27 cellular contexts compared by ENCODE assay signal in the genomic region with DNA sequence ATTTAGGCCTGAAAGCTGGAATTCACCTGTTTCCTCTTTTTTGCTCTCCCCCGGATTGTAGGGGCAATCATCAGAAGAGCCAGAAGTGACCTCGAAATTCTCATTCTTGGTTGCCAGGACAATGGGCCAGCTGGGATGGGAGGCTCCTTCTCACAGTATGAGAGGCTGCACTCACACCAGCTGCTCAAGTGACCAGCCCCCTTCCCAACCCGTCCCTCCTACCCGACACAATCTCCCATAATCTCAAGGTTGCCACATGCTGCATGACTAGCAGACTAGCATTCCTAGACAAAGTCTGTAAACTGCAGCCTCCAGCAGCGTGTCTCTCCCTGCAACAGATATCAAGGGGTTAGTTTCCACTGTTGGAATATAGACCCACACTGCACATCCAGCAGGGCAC.
A peak's percentile ranks its signal among the peaks of the same experiment; 100 is the strongest.
DNase-seq lines count a peak whose midpoint lies in the region; ATAC-seq, FAIRE-seq and TF ChIP-seq lines count a peak whose summit lies in the region.
"Had no signal": no experiment of that assay in that cellular context is flagged by ENCODE, and none has a peak within 500 bp of the region (broad histone marks: within the 10 kb centered on the region; RNA-seq: fewer than 3 reads in every experiment).

No MANE protein-coding gene starts in this region.

- in situ Hi-C loops in HepG2 (cut with HindIII; ENCODE audit: extremely low pct_ligation_motif_present, low pct_unique_long_range_greater_than_20kb), result no loop called here

- no peak for TF ChIP-seq POLR2A in HepG2 (IDR thresholded peaks at IDR 0.05; ENCODE audit: insufficient read depth in 1 of 2, low read depth in 2 of 2, low read length in 2 of 2)

- H3F3A ChIP-seq in MM.1S (ENCODE audit: insufficient read depth, low read length), result no peaks in the 10 kb centered on the region

- DNase-seq in MM.1S (no peak), WTC11 (ENCODE audit: low spot score) (no peak), HepG2 (ENCODE audit: low spot score) (no peak), posterior vena cava (ENCODE audit: low spot score) (peak; percentile 58), NCI-H2029 (lab: John Stamatoyannopoulos, UW) (no peak)
- DNase-seq in activated CD4-positive, alpha-beta T cell treated with anti-CD3 and anti-CD28 coated beads for 1 hour, result no peak
- no peak for DNase-seq in activated naive CD4-positive, alpha-beta T cell (lab: John Stamatoyannopoulos, UW)
- DNase-seq: CD8-positive, alpha-beta T cell; DMS 273 treated with DMSO at 0.1 percent for 48 hours; DMS79; EL; GDM1; KG1; MG63; NCI-H1048; NCI-H1417; NCI-H1694; NCI-H2081; NCI-H2227 treated with DMSO at 0.1 percent for 48 hours; NCI-H69; SIG-M5; SK-N-SH had no signal

- H2AFZ ChIP-seq in MM.1S (ENCODE audit: low read length) (peak overlapping the region; percentile 56), HepG2 (ENCODE audit: low read length) (no peak overlapping the region)

- no peak for TF ChIP-seq RAD21 in HepG2 (CRISPR knock-in tag; IDR thresholded peaks at IDR 0.05)

- H3K27ac ChIP-seq in MM.1S (ENCODE audit: low read length), result peak overlapping the region; percentile 19; the same call in 1 of the 2 replicates
- no peak overlapping the region for H3K27ac ChIP-seq in HepG2 (ENCODE audit: extremely low read length, insufficient read depth, low read length)
- H3K27ac ChIP-seq: C4-2B had no signal

- no peaks in the 10 kb centered on the region; the same call in 1 of the 2 replicates for H3K36me3 Mint-ChIP-seq in WTC11
- H3K36me3 Mint-ChIP-seq: CD8-positive, alpha-beta T cell had no signal

- peaks cover 31% of the 10 kb centered on the region for H3K4me1 Mint-ChIP-seq in WTC11
- H3K4me1 Mint-ChIP-seq: B cell had no signal

- 44% methylated on average over 5 of the region's 5 CpGs for WGBS in HepG2 (ENCODE audit: low lambda C conversion rate)

- H3K27me3 ChIP-seq in MM.1S (replicated peaks; ENCODE audit: insufficient read depth, low read length), result no peaks in the 10 kb centered on the region
- peaks cover 0 to 4% of the 10 kb centered on the region in 2 experiments; a peak in 1 of 5 replicates for H3K27me3 ChIP-seq in HepG2 (ENCODE audit: control insufficient read depth in 1 of 2, insufficient read depth in 2 of 2, low read length in 2 of 2)
- H3K27me3 ChIP-seq: MG63 had no signal

- no peaks in the 10 kb centered on the region for H3K36me3 ChIP-seq in MM.1S (replicated peaks; ENCODE audit: insufficient read depth, low read length)
- H3K36me3 ChIP-seq in HepG2 (replicated peaks in 1 of 2; ENCODE audit: control insufficient read depth in 1 of 2, insufficient read depth in 2 of 2, low read length in 2 of 2), result no peaks in the 10 kb centered on the region
- H3K36me3 ChIP-seq: MG63 had no signal

- H4K20me1 ChIP-seq in MM.1S (ENCODE audit: insufficient read depth, low read length) (no peaks in the 10 kb centered on the region), HepG2 (ENCODE audit: insufficient read depth, low read length) (no peaks in the 10 kb centered on the region)

- peaks cover 15% of the 10 kb centered on the region for H3K9me3 Mint-ChIP-seq in WTC11
- H3K9me3 Mint-ChIP-seq: CD8-positive, alpha-beta T cell had no signal

- no peak overlapping the region for H3K4me3 ChIP-seq in MM.1S (ENCODE audit: low read length)
- H3K4me3 ChIP-seq in HepG2 (replicated peaks in 1 of 3; ENCODE audit: insufficient read depth in 1 of 3, low read depth in 2 of 3, low read length in 3 of 3), result no peak overlapping the region
- H3K4me3 ChIP-seq: MG63 had no signal

- no peak for FAIRE-seq in HepG2 (lab: Jason Lieb, UNC)
- FAIRE-seq: GM12891, H54, RCC 7860 had no signal

- H3K4me3 Mint-ChIP-seq in WTC11, result no peak overlapping the region
- H3K4me3 Mint-ChIP-seq: B cell; CD8-positive, alpha-beta T cell had no signal

- no peaks in the 10 kb centered on the region for H3K9me2 ChIP-seq in MM.1S (replicated peaks; ENCODE audit: insufficient read depth, low read length)
- H3K9me2 ChIP-seq: SK-N-SH had no signal

- intact Hi-C loops in HepG2 (cut with micrococcal nuclease; ENCODE audit: unreplicated experiment) (no loop called here), posterior vena cava (cut with DNase I) (no loop called here)

- H3K27ac Mint-ChIP-seq in WTC11, result no peak overlapping the region; the same call in 1 of the 2 replicates
- H3K27ac Mint-ChIP-seq: B cell; CD8-positive, alpha-beta T cell had no signal

- POLR2A ChIA-PET in WTC11 (lab: Charles Lee), result no interaction called here
- POLR2A ChIA-PET in HepG2 (lab: Yijun Ruan, JAX), result no interaction called here

- H3K9ac ChIP-seq in MM.1S (ENCODE audit: low read length) (no peak overlapping the region), HepG2 (ENCODE audit: insufficient read depth, low read depth, low read length) (no peak overlapping the region)
- H3K9ac ChIP-seq: SK-N-SH had no signal

- CTCF ChIA-PET in WTC11 (lab: Charles Lee) (interaction anchor here (1.0 kb wide), 1 partner anchor 60 kb away, joined by 3 read pairs; no protein-coding TSS in a partner anchor), HepG2 (lab: Yijun Ruan, JAX; ENCODE audit: low intra/inter-chr PET ratio, low total read pairs) (no interaction called here)

- H3K4me1 ChIP-seq in MM.1S (ENCODE audit: low read length) (peaks cover 15% of the 10 kb centered on the region), HepG2 (ENCODE audit: insufficient read depth, low read length) (peaks cover 30% of the 10 kb centered on the region)

- ATAC-seq in WTC11, result peak; percentile 41; the same call in 1 of the 2 replicates
- peak; percentile 31; the same call in 1 of the 3 replicates for ATAC-seq in HepG2
- ATAC-seq: CD8-positive, alpha-beta T cell had no signal

- H3K9me3 ChIP-seq in MM.1S (replicated peaks; ENCODE audit: insufficient read depth, low read length) (no peaks in the 10 kb centered on the region), HepG2 (ENCODE audit: low read length) (no peaks in the 10 kb centered on the region)
- H3K9me3 ChIP-seq: MG63, SK-N-SH had no signal

- TF ChIP-seq EP300 in HepG2 (IDR thresholded peaks at IDR 0.05; ENCODE audit: low read depth in 2 of 2, low read length in 2 of 2) (no peak), HepG2 (CRISPR knock-in tag; IDR thresholded peaks at IDR 0.05; ENCODE audit: borderline replicate concordance) (no peak)

- peak overlapping the region; percentile 51; the same call in 1 of the 2 replicates for H3K4me2 ChIP-seq in MM.1S (ENCODE audit: low read depth, low read length)
- H3K4me2 ChIP-seq in HepG2 (ENCODE audit: low read depth, low read length), result no peak overlapping the region
- H3K4me2 ChIP-seq: SK-N-SH had no signal

- BruUV-seq in HepG2 (replicated peaks; lab: Mats Ljungman, UMichigan), result no TSS peak

- TF ChIP-seq CTCF in MM.1S (IDR thresholded peaks at IDR 0.05; ENCODE audit: low read length) (no peak), WTC11 (IDR thresholded peaks at IDR 0.05) (no peak), HepG2 (CRISPR knock-in tag; IDR thresholded peaks at IDR 0.05) (no peak)

- no peaks in the 10 kb centered on the region for H3K27me3 Mint-ChIP-seq in WTC11 (ENCODE audit: low read depth)
- H3K27me3 Mint-ChIP-seq: B cell had no signal

- H3K79me2 ChIP-seq in MM.1S (ENCODE audit: low read length) (no peaks in the 10 kb centered on the region), HepG2 (ENCODE audit: insufficient read depth, low read length) (no peaks in the 10 kb centered on the region)

TF ChIP-seq in WTC11, 78 proteins besides CTCF, POLR2A, EP300 and RAD21:
- TF ChIP-seq ESRRA (CRISPR knock-in tag; IDR thresholded peaks at IDR 0.05; ENCODE audit: borderline replicate concordance) (no peak), NR2C2 (CRISPR knock-in tag; IDR thresholded peaks at IDR 0.05) (no peak), MYBL2 (CRISPR knock-in tag; IDR thresholded peaks at IDR 0.05) (no peak), ETV6 (CRISPR knock-in tag; IDR thresholded peaks at IDR 0.05) (no peak)
- TF ChIP-seq, protein P1, sequence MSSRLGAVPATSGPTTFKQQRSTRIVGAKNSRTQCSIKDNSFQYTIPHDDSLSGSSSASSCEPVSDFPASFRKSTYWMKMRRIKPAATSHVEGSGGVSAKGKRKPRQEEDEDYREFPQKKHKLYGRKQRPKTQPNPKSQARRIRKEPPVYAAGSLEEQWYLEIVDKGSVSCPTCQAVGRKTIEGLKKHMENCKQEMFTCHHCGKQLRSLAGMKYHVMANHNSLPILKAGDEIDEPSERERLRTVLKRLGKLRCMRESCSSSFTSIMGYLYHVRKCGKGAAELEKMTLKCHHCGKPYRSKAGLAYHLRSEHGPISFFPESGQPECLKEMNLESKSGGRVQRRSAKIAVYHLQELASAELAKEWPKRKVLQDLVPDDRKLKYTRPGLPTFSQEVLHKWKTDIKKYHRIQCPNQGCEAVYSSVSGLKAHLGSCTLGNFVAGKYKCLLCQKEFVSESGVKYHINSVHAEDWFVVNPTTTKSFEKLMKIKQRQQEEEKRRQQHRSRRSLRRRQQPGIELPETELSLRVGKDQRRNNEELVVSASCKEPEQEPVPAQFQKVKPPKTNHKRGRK (CRISPR knock-in tag; IDR thresholded peaks at IDR 0.05; ENCODE audit: borderline replicate concordance), result no peak

TF ChIP-seq in HepG2, 621 proteins besides CTCF, POLR2A, EP300 and RAD21 (continues in another document):
- TF ChIP-seq ZSCAN31 (CRISPR knock-in tag; IDR thresholded peaks at IDR 0.05; ENCODE audit: low read depth) (no peak), MTA1 (CRISPR knock-in tag; IDR thresholded peaks at IDR 0.05; ENCODE audit: borderline replicate concordance) (no peak), ZSCAN22 (CRISPR knock-in tag; IDR thresholded peaks at IDR 0.05) (no peak), TBL1XR1 (IDR thresholded peaks at IDR 0.05; ENCODE audit: borderline replicate concordance, low read length, partially characterized antibody) (no peak), ZNF251 (CRISPR knock-in tag; IDR thresholded peaks at IDR 0.05) (no peak), ELF1 (CRISPR knock-in tag; IDR thresholded peaks at IDR 0.05) (no peak), ZNF282 (IDR thresholded peaks at IDR 0.05; ENCODE audit: partially characterized antibody) (no peak), PLRG1 (conservative IDR thresholded peaks at IDR 0.05) (no peak), ZNF350 (CRISPR knock-in tag; IDR thresholded peaks at IDR 0.05; ENCODE audit: borderline replicate concordance, low read depth) (no peak), DPF2 (CRISPR knock-in tag; IDR thresholded peaks at IDR 0.05; ENCODE audit: borderline replicate concordance, low read depth) (no peak), ZNF772 (CRISPR knock-in tag; IDR thresholded peaks at IDR 0.05) (no peak), SMARCE1 (IDR thresholded peaks at IDR 0.05; ENCODE audit: borderline replicate concordance) (no peak)
- TF ChIP-seq, protein P2, sequence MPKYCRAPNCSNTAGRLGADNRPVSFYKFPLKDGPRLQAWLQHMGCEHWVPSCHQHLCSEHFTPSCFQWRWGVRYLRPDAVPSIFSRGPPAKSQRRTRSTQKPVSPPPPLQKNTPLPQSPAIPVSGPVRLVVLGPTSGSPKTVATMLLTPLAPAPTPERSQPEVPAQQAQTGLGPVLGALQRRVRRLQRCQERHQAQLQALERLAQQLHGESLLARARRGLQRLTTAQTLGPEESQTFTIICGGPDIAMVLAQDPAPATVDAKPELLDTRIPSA (CRISPR knock-in tag; IDR thresholded peaks at IDR 0.05; ENCODE audit: borderline replicate concordance), result no peak
